ENCODE assay signal across 10 cellular contexts in the genomic region with DNA sequence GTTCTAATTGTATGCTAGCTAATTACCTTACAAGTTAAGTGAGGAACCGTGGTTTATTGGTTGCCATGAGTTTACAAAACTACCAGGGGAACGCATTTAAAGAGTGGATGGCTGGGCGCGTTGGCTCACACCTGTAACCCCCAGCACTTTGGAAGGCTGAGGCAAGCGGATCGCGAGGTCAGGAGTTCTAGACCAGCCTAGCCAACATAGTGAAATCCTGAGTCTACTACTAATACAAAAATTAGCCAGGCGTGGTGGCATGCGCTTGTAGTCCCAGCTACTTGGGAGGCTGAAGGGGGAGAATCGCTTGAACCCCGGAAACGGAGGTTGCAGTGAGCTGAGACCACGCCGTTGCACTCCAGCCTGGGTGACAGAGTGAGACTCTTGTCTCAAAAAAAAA. TPM values are rescaled to one million over a fixed set of nuclear protein-coding genes. Genes with fewer than 3 reads are reported as not detected.
DNase-seq lines count a peak whose midpoint lies in the region; ATAC-seq, FAIRE-seq and TF ChIP-seq lines count a peak whose summit lies in the region.
"Had no signal": no experiment of that assay in that cellular context is flagged by ENCODE, and none has a peak within 500 bp of the region (broad histone marks: within the 10 kb centered on the region; RNA-seq: fewer than 3 reads in every experiment).

No MANE protein-coding gene starts in this region.

- POLR2A ChIA-PET in K562 (lab: Yijun Ruan, JAX) = interaction anchor here (0.6 to 4.2 kb wide), 9 partner anchors 8 to 203 kb away, joined by 3 to 64 read pairs (median 7); no protein-coding TSS in a partner anchor

- peaks cover 64% of the 10 kb centered on the region for H3K79me2 ChIP-seq in K562 (ENCODE audit: control insufficient read depth, insufficient read depth, low read length)

- no peaks in the 10 kb centered on the region for H3K27me3 ChIP-seq in K562 (ENCODE audit: control insufficient read depth in 2 of 2, insufficient read depth in 2 of 2, low read length in 2 of 2)
- H3K27me3 ChIP-seq: foreskin keratinocyte had no signal

- intact Hi-C loops in K562 (cut with micrococcal nuclease) = no loop called here

- no peak for TF ChIP-seq POLR2A in K562 (conservative IDR thresholded peaks at IDR 0.05)

- DNase-seq in stimulated activated naive CD8-positive, alpha-beta T cell treated with anti-CD3 and anti-CD28 coated beads, Interleukin-15, Interleukin-2, amounts not matched to agents 100 U/mL and 50 U/mL, for 24 hours = no peak
- no peak for DNase-seq in K562 (ENCODE audit: extremely low read depth in 1 of 4, low spot score in 3 of 4)
- no peak for DNase-seq in activated CD4-positive, CD25-positive, alpha-beta regulatory T cell (lab: John Stamatoyannopoulos, UW)
- DNase-seq in 8988T = no peak
- DNase-seq: foreskin keratinocyte had no signal

- TF ChIP-seq EP300 in K562 (IDR thresholded peaks at IDR 0.05; ENCODE audit: low read length) = no peak

- ATAC-seq in stimulated activated naive CD8-positive, alpha-beta T cell treated with anti-CD3 and anti-CD28 coated beads, Interleukin-15, Interleukin-2, amounts not matched to agents 100 U/mL and 50 U/mL, for 24 hours = no peak
- ATAC-seq in K562 (no peak), GM19455 (IDR thresholded peaks at IDR 0.05; ENCODE audit: unreplicated experiment) (no peak), HG03378 (IDR thresholded peaks at IDR 0.05; ENCODE audit: unreplicated experiment) (no peak)
- ATAC-seq: foreskin keratinocyte had no signal

- TF ChIP-seq RAD21 in K562 (CRISPR knock-in tag; conservative IDR thresholded peaks at IDR 0.05 in 1 of 2, IDR thresholded peaks at IDR 0.05 in 1 of 2) = no peak

- no TSS peak for BruUV-seq in K562 (replicated peaks; lab: Mats Ljungman, UMichigan)

- H3K9me3 Mint-ChIP-seq in stimulated activated naive CD8-positive, alpha-beta T cell treated with anti-CD3 and anti-CD28 coated beads, Interleukin-15, Interleukin-2, amounts not matched to agents 100 ng/mL and 50 ng/mL, for 24 hours = no peaks in the 10 kb centered on the region

- TF ChIP-seq CTCF in K562 (IDR thresholded peaks at IDR 0.05 in 2 of 3, conservative IDR thresholded peaks at IDR 0.05 in 1 of 3; ENCODE audit: insufficient read depth in 2 of 3, low read depth in 1 of 3, low read length in 3 of 3) = no peak

- 92% methylated on average over 13 of the region's 14 CpGs for WGBS in K562 (ENCODE audit: insufficient coverage, low coverage, missing lambda C conversion rate)
- 95% methylated on average over 12 to 13 of the region's 14 CpGs for WGBS in mesodermal cell (ENCODE audit: insufficient coverage in 2 of 2), 2 experiments

- peaks cover 67% of the 10 kb centered on the region for H3K4me1 Mint-ChIP-seq in stimulated activated naive CD8-positive, alpha-beta T cell treated with anti-CD3 and anti-CD28 coated beads, Interleukin-15, Interleukin-2, amounts not matched to agents 100 ng/mL and 50 ng/mL, for 24 hours (ENCODE audit: low read depth)

- H3K4me3 ChIP-seq in K562 (peak overlapping the region; percentile 96; the same call in 1 of the 2 replicates), mesodermal cell (ENCODE audit: extremely low read depth, insufficient read depth, low read length, poor library complexity, severe bottlenecking) (peak overlapping the region; percentile 83)

- H3K9ac ChIP-seq in K562 (ENCODE audit: insufficient read depth in 1 of 2, low read depth in 2 of 2, low read length in 2 of 2) = peak overlapping the region in 1 of 2 experiments; percentile 65; a peak in 2 of 4 replicates

- peak overlapping the region; percentile 89 for H3K27ac Mint-ChIP-seq in stimulated activated naive CD8-positive, alpha-beta T cell treated with anti-CD3 and anti-CD28 coated beads, Interleukin-15, Interleukin-2, amounts not matched to agents 100 ng/mL and 50 ng/mL, for 24 hours

- in situ Hi-C loops in K562 (cut with MboI) = no loop called here

- CTCF ChIA-PET in K562 (lab: Yijun Ruan, JAX; ENCODE audit: low intra/inter-chr PET ratio) = interaction anchor here (0.6 kb wide), 1 partner anchor 666 kb away, joined by 8 read pairs; no protein-coding TSS in a partner anchor

- H3K4me1 ChIP-seq in K562 (replicated peaks in 1 of 2; ENCODE audit: control insufficient read depth in 2 of 2, insufficient read depth in 2 of 2, low read length in 2 of 2) (peaks cover 12 to 21% of the 10 kb centered on the region in 2 experiments; a peak in 4 of 5 replicates), mesodermal cell (ENCODE audit: control insufficient read depth, insufficient read depth, low read length, poor library complexity, severe bottlenecking) (peaks cover 10% of the 10 kb centered on the region)

- peaks cover 9% of the 10 kb centered on the region for H3K9me1 ChIP-seq in K562 (ENCODE audit: control insufficient read depth, insufficient read depth, low read length)

- peak overlapping the region; percentile 95 for H3K4me3 Mint-ChIP-seq in stimulated activated naive CD8-positive, alpha-beta T cell treated with anti-CD3 and anti-CD28 coated beads, Interleukin-15, Interleukin-2, amounts not matched to agents 100 ng/mL and 50 ng/mL, for 24 hours

- peaks cover 64% of the 10 kb centered on the region for H3K36me3 ChIP-seq in K562 (ENCODE audit: control insufficient read depth, insufficient read depth, low read length)
- H3K36me3 ChIP-seq in mesodermal cell (ENCODE audit: control insufficient read depth, insufficient read depth, low read length) = peaks cover 65% of the 10 kb centered on the region

- peak overlapping the region; percentile 94 for H3K4me2 ChIP-seq in K562 (ENCODE audit: insufficient read depth, low read length)

- peaks cover 62% of the 10 kb centered on the region for H3K36me3 Mint-ChIP-seq in stimulated activated naive CD8-positive, alpha-beta T cell treated with anti-CD3 and anti-CD28 coated beads, Interleukin-15, Interleukin-2, amounts not matched to agents 100 ng/mL and 50 ng/mL, for 24 hours (ENCODE audit: low read depth)

- no peak overlapping the region; the same call in 1 of the 3 replicates for H3K27ac ChIP-seq in K562 (ENCODE audit: extremely low read depth, low read depth, low read length)
- no peak overlapping the region for H3K27ac ChIP-seq in mesodermal cell (ENCODE audit: low read depth, low read length, severe bottlenecking)

- H2AFZ ChIP-seq in K562 (ENCODE audit: low read depth, low read length) = no peak overlapping the region

- FAIRE-seq in K562 (lab: Jason Lieb, UNC) = no peak

- H4K20me1 ChIP-seq in K562 (replicated peaks; ENCODE audit: control insufficient read depth, insufficient read depth, low read length) = peaks cover 20% of the 10 kb centered on the region

- H3K27me3 Mint-ChIP-seq in stimulated activated naive CD8-positive, alpha-beta T cell treated with anti-CD3 and anti-CD28 coated beads, Interleukin-15, Interleukin-2, amounts not matched to agents 100 ng/mL and 50 ng/mL, for 24 hours = no peaks in the 10 kb centered on the region

- H3K9me3 ChIP-seq in K562 (replicated peaks; ENCODE audit: control insufficient read depth, insufficient read depth, low read depth, low read length) (no peaks in the 10 kb centered on the region), mesodermal cell (ENCODE audit: control insufficient read depth, low read length) (no peaks in the 10 kb centered on the region)
- H3K9me3 ChIP-seq: thoracic aorta had no signal

TF ChIP-seq in K562, 482 proteins besides CTCF, POLR2A, EP300 and RAD21 (continues in another document):
- peak; percentile 37; the same call in 1 of the 2 replicates for TF ChIP-seq POLR2G (IDR thresholded peaks at IDR 0.05; ENCODE audit: low read depth, low read length)
- TF ChIP-seq RBFOX2 (IDR thresholded peaks at IDR 0.05; ENCODE audit: low read depth, low read length) = peak; percentile 77

RNA-seq across cellular contexts. Expression of a gene that starts 2.2 kb away (rescaled TPM):
- 338 and 574 TPM in 2 replicates for total RNA-seq in K562 (2011; cell fraction: chromatin; rRNA removed; ENCODE audit: low replicate concordance)
- 188 and 198 TPM in 2 replicates for total RNA-seq in K562 (2011; cell fraction: nucleolus; rRNA removed)
- 241 and 245 TPM in 2 replicates for total RNA-seq in K562 (2011; cell fraction: nucleoplasm; rRNA removed)
- total RNA-seq in K562 (2014; rRNA removed) (118 and 174 TPM in 2 replicates), K562 (2014; rRNA removed; fragmentation: Illumina TruSeq; extraction: Trizol) (197 and 205 TPM in 2 replicates), K562 (2015; rRNA removed; fragmentation: Illumina TruSeq; extraction: Trizol) (176 and 190 TPM in 2 replicates), K562 (2021) (278 and 314 TPM in 2 replicates)
- polyA plus RNA-seq in K562 (2011; rRNA removed) (347 and 442 TPM in 2 replicates), K562 (2014; fragmentation: Illumina TruSeq; extraction: Trizol) (192 and 286 TPM in 2 replicates), K562 (2014; fragmentation: Nextera tagmentation; extraction: Ambion mirVana) (100 to 1,000 TPM in 1 of 2 experiments, 10 to 100 TPM in 1; 92.7 to 126 TPM), K562 (2014; rRNA removed) (134 and 152 TPM in 2 replicates)
- polyA plus RNA-seq in K562 (2011; cell fraction: cytosol; rRNA removed) = 171 and 226 TPM in 2 replicates
- polyA plus RNA-seq in K562 (2011; cell fraction: nucleus; rRNA removed) = 223 and 263 TPM in 2 replicates
- 203 and 316 TPM in 2 replicates for polyA plus RNA-seq in K562 (2012)
- 449 and 508 TPM in 2 replicates for polyA minus RNA-seq in K562 (2011; rRNA and poly(A)+ RNA removed)
- polyA minus RNA-seq in K562 (2011; cell fraction: cytosol; rRNA and poly(A)+ RNA removed) = 113 and 158 TPM in 2 replicates
- 117 and 192 TPM in 2 replicates for polyA minus RNA-seq in K562 (2011; cell fraction: nucleus; rRNA and poly(A)+ RNA removed)
- 196 TPM for polyA plus RNA-seq in mesodermal cell (2013, experiment 1 of 2)
- polyA plus RNA-seq in mesodermal cell (2013, experiment 2 of 2) = 200 TPM

RNA-seq across cellular contexts. Expression of a gene that starts 49.0 kb away (rescaled TPM):
- 157 and 305 TPM in 2 replicates for total RNA-seq in K562 (2011; cell fraction: chromatin; rRNA removed; ENCODE audit: low replicate concordance)
- 86.7 and 110 TPM in 2 replicates for total RNA-seq in K562 (2011; cell fraction: nucleolus; rRNA removed)
- 139 and 215 TPM in 2 replicates for total RNA-seq in K562 (2011; cell fraction: nucleoplasm; rRNA removed)
- total RNA-seq in K562 (2014; rRNA removed) = 47.9 and 49.5 TPM in 2 replicates
- 57.5 and 60.4 TPM in 2 replicates for total RNA-seq in K562 (2014; rRNA removed; fragmentation: Illumina TruSeq; extraction: Trizol)
- 52.1 and 56.3 TPM in 2 replicates for total RNA-seq in K562 (2015; rRNA removed; fragmentation: Illumina TruSeq; extraction: Trizol)
- 54.1 and 63.1 TPM in 2 replicates for total RNA-seq in K562 (2021)
- polyA plus RNA-seq in K562 (2011; rRNA removed) = 60.7 and 68.7 TPM in 2 replicates
- polyA plus RNA-seq in K562 (2011; cell fraction: cytosol; rRNA removed) = 29.4 and 31.3 TPM in 2 replicates
- 59.4 and 59.9 TPM in 2 replicates for polyA plus RNA-seq in K562 (2011; cell fraction: nucleus; rRNA removed)
- polyA plus RNA-seq in K562 (2012) = 41.6 and 49.0 TPM in 2 replicates
- 54.9 and 65.3 TPM in 2 replicates for polyA plus RNA-seq in K562 (2014; fragmentation: Illumina TruSeq; extraction: Trizol)
- polyA plus RNA-seq in K562 (2014; fragmentation: Nextera tagmentation; extraction: Ambion mirVana) = 10 to 100 TPM; 10.1 to 18.2 TPM
- polyA plus RNA-seq in K562 (2014; rRNA removed) = 53.2 and 55.1 TPM in 2 replicates
- polyA minus RNA-seq in K562 (2011; rRNA and poly(A)+ RNA removed) = 95.3 and 99.4 TPM in 2 replicates
- 20.8 and 26.0 TPM in 2 replicates for polyA minus RNA-seq in K562 (2011; cell fraction: cytosol; rRNA and poly(A)+ RNA removed)
- 54.3 and 101 TPM in 2 replicates for polyA minus RNA-seq in K562 (2011; cell fraction: nucleus; rRNA and poly(A)+ RNA removed)
- 78.3 TPM for polyA plus RNA-seq in mesodermal cell (2013, experiment 1 of 2)
- 77.2 TPM for polyA plus RNA-seq in mesodermal cell (2013, experiment 2 of 2)
